ENCODE assay signal across 8 cellular contexts in genomic region chr11:27201454-27202302, GRCh38.
A peak's percentile ranks its signal among the peaks of the same experiment; 100 is the strongest.
DNase-seq lines count a peak whose midpoint lies in the region; FAIRE-seq and TF ChIP-seq lines count a peak whose summit lies in the region.

No MANE protein-coding gene starts in this region.

- H3K4me1 ChIP-seq in keratinocyte (ENCODE audit: control insufficient read depth, extremely low read depth, insufficient read depth, low read length) (peaks cover 13% of the 10 kb centered on the region), transverse colon (peaks cover 21 to 73% (median 53%) of the 10 kb centered on the region in 4 donors)

- H3K79me2 ChIP-seq in keratinocyte (ENCODE audit: control insufficient read depth, insufficient read depth, low read length): no peaks in the 10 kb centered on the region

- dilution Hi-C loops in keratinocyte (cut with MboI; ENCODE audit: extremely low pct_ligation_motif_present, low sequenced_read_pairs): no loop called here

- no peak for TF ChIP-seq POLR2A in transverse colon (IDR thresholded peaks at IDR 0.05)

- H2AFZ ChIP-seq in keratinocyte (ENCODE audit: control insufficient read depth, low read length): peak overlapping the region; percentile 54

- TF ChIP-seq CTCF in BJ (IDR thresholded peaks at IDR 0.05; ENCODE audit: insufficient read depth, low read depth, low read length) (no peak), keratinocyte (optimal IDR thresholded peaks at IDR 0.05 in 1 of 3, IDR thresholded peaks at IDR 0.05 in 1 of 3, conservative IDR thresholded peaks at IDR 0.05 in 1 of 3; ENCODE audit: extremely low read depth in 1 of 3, insufficient read depth in 2 of 3, low read length in 3 of 3) (no peak), transverse colon (IDR thresholded peaks at IDR 0.05) (no peak)

- TF ChIP-seq EP300 in transverse colon (IDR thresholded peaks at IDR 0.05; ENCODE audit: low read depth): peak; percentile 44

- H3K9ac ChIP-seq in keratinocyte (ENCODE audit: control insufficient read depth, extremely low read depth, insufficient read depth, low read length): no peak overlapping the region

- H3K9me3 ChIP-seq in keratinocyte (ENCODE audit: control insufficient read depth, low read depth, low read length) (no peaks in the 10 kb centered on the region), transverse colon (no peaks in the 10 kb centered on the region)

- H3K4me3 ChIP-seq in BJ (ENCODE audit: low read depth, low read length) (no peak overlapping the region), keratinocyte (ENCODE audit: control insufficient read depth in 2 of 3, extremely low read depth in 1 of 3, insufficient read depth in 2 of 3, low read depth in 1 of 3, low read length in 3 of 3) (no peak overlapping the region), transverse colon (no peak overlapping the region)

- DNase-seq in BJ (ENCODE audit: low read depth) (peak; percentile 85), NCI-H128 (lab: John Stamatoyannopoulos, UW; ENCODE audit: unreplicated experiment) (peak; percentile 36), T1000 (lab: John Stamatoyannopoulos, UW) (peak; percentile 61), keratinocyte (ENCODE audit: low read depth, low spot score) (peak; percentile 60), transverse colon (peak; percentile 96), T-helper 9 cell (no peak), T-helper 2 cell (no peak)
- no peak for DNase-seq in activated effector memory CD4-positive, alpha-beta T cell treated with Interleukin-2 at 50 U/mL for 16 hours

- intact Hi-C loops in transverse colon (cut with DNase I; ENCODE audit: low total_unique reads): no loop called here

- FAIRE-seq in keratinocyte (lab: Jason Lieb, UNC): peak; percentile 56

- CTCF ChIA-PET in BJ (lab: Yijun Ruan, JAX): interaction anchor here (0.6 to 3.8 kb wide), 16 partner anchors 10 to 500 kb away, joined by 3 to 14 read pairs (median 3); no protein-coding TSS in a partner anchor

- POLR2A ChIA-PET in BJ (lab: Charles Lee): interaction anchor here (1.0 kb wide), 1 partner anchor 12 kb away, joined by 3 read pairs; no protein-coding TSS in a partner anchor

- H3K27ac ChIP-seq in keratinocyte (ENCODE audit: control insufficient read depth, insufficient read depth, low read length): no peak overlapping the region
- H3K27ac ChIP-seq in transverse colon: peak overlapping the region; percentile 79 to 89 (median 84)

- no peaks in the 10 kb centered on the region for H4K20me1 ChIP-seq in keratinocyte (ENCODE audit: control insufficient read depth, extremely low read depth, insufficient read depth, low read length)

- H3K27me3 ChIP-seq in BJ (ENCODE audit: control insufficient read depth, insufficient read depth, low read length) (no peaks in the 10 kb centered on the region), keratinocyte (ENCODE audit: control insufficient read depth, extremely low read depth, insufficient read depth, low read length) (no peaks in the 10 kb centered on the region), transverse colon (no peaks in the 10 kb centered on the region)

- in situ Hi-C loops in transverse colon (cut with MboI; ENCODE audit: low pct_ligation_motif_present in 1 of 4, low pct_unique_long_range_greater_than_20kb in 1 of 4, low sequenced_read_pairs in 3 of 4): no loop called here

- no peaks in the 10 kb centered on the region for H3K9me1 ChIP-seq in keratinocyte (ENCODE audit: control insufficient read depth, extremely low read depth, insufficient read depth, low read length)

- WGBS in transverse colon (ENCODE audit: low coverage in 1 of 2), 2 donors: 28 to 33% methylated on average over 5 to 10 of the region's 10 CpGs

- H3K4me2 ChIP-seq in keratinocyte (ENCODE audit: control insufficient read depth, extremely low read depth, insufficient read depth, low read depth, low read length): peak overlapping the region; percentile 9

- no peaks in the 10 kb centered on the region for H3K36me3 ChIP-seq in BJ (ENCODE audit: control insufficient read depth, insufficient read depth, low read length)
- H3K36me3 ChIP-seq in keratinocyte (ENCODE audit: control insufficient read depth in 2 of 2, extremely low read depth in 1 of 2, insufficient read depth in 2 of 2, low read length in 2 of 2): no peaks in the 10 kb centered on the region
- H3K36me3 ChIP-seq in transverse colon: no peaks in the 10 kb centered on the region

Comparison
In these comparisons a context has a peak if more than half of its experiments do, and no peak if none do; other contexts are left out.
1. DNase-seq: peak in BJ (single experiment), NCI-H128 (single experiment), T1000 (single experiment), keratinocyte (single experiment) and transverse colon (single experiment); none in T-helper 9 cell (single experiment), T-helper 2 cell (0 of 5) and activated effector memory CD4-positive, alpha-beta T cell treated with Interleukin-2 at 50 U/mL for 16 hours (single experiment).